In the genomic region with DNA sequence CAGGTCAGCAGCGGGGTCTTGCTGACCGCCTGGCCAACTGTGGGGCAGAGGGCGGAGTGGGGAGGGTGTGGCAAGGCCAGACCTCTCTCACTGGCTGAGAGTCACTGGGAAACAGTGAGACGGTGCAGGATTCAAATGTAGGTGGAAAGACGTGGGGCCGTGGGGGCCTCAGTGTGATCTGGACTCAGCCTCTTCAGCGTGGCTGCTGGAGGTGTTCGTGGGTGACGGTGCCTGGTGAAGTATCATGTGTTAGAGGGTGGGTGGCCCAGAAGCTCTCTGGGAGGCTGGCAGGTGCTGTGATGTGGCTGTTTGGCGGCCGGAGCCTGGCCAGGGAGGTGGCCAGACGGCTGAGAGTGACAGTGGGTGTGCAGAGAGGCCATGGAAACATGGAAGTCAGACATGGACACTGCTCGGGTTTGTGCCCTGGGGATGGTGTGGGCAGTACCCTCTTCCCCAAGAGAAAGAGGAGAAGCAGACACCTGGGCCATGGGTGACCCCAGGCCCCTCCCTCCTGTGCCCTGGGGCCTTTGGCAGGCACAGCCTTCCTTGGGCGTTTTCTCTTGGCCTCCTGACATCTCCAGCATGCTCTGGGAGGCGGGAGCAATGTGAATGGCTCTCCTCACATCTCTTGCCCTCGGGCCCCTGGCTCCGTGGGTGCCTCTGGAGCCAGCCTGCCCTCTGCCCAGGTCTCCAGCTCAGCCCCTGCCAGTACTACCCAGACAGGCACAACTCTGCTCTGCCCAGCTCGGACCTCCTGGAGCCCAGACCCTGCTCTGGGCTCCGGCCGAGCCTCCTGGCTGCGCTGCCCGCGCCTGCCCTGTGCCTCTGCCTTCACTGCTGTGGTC, we compare ENCODE assay signal across 23 cellular contexts. TPM values are rescaled to one million over a fixed set of nuclear protein-coding genes. Genes with fewer than 3 reads are reported as not detected.
DNase-seq lines count a peak whose midpoint lies in the region; ATAC-seq, FAIRE-seq and TF ChIP-seq lines count a peak whose summit lies in the region.
"Had no signal": no experiment of that assay in that cellular context is flagged by ENCODE, and none has a peak within 500 bp of the region (broad histone marks: within the 10 kb centered on the region; RNA-seq: fewer than 3 reads in every experiment).

No MANE protein-coding gene starts in this region.

- peak; percentile 39 for DNase-seq in NCI-H69 (lab: John Stamatoyannopoulos, UW)
- DNase-seq in cerebellar cortex (ENCODE audit: low spot score) = peak; percentile 31
- DNase-seq in kidney = peak; percentile 39
- peak; percentile 68 for DNase-seq in posterior vena cava (ENCODE audit: low spot score)
- no peak for DNase-seq in NOMO-1 treated with DMSO at 0.1 percent for 48 hours (lab: John Stamatoyannopoulos, UW; ENCODE audit: unreplicated experiment)
- no peak for DNase-seq in stimulated activated naive CD4-positive, alpha-beta T cell (lab: John Stamatoyannopoulos, UW)
- no peak for DNase-seq in MG63
- DNase-seq: activated CD4-positive, alpha-beta T cell treated with anti-CD3 and anti-CD28 coated beads for 48 hours; activated CD8-positive, alpha-beta memory T cell treated with anti-CD3 and anti-CD28 coated beads for 24 hours; activated T-cell treated with anti-CD3 and anti-CD28 coated beads, Interleukin-2, amount 50 U/mL, for 24 hours; NCI-H1436 treated with DMSO at 0.1 percent for 48 hours; NCI-H82; SHP77 had no signal

- peaks cover 5 to 10% of the 10 kb centered on the region in 2 donors for H3K36me3 ChIP-seq in kidney (ENCODE audit: control insufficient read depth in 1 of 2, insufficient read depth in 2 of 2, low read length in 2 of 2)
- no peaks in the 10 kb centered on the region; the same call in 1 of the 2 replicates for H3K36me3 ChIP-seq in MG63
- H3K36me3 ChIP-seq: HAP-1 had no signal

- H3K27me3 ChIP-seq in MG63 = no peaks in the 10 kb centered on the region

- ATAC-seq in GM21367 (IDR thresholded peaks at IDR 0.05; ENCODE audit: unreplicated experiment) = no peak

- no peak overlapping the region for H3K9ac ChIP-seq in kidney (ENCODE audit: low read length in 2 of 2)
- H3K9ac ChIP-seq: KMS-11 had no signal

- H3K4me3 ChIP-seq in kidney (ENCODE audit: low read length in 2 of 2) (no peak overlapping the region), MG63 (no peak overlapping the region)
- H3K4me3 ChIP-seq: adrenal gland, HAP-1, lung had no signal

- H3K4me1 ChIP-seq in kidney (ENCODE audit: control insufficient read depth in 1 of 2, insufficient read depth in 1 of 2, low read depth in 1 of 2, low read length in 2 of 2) = no peaks in the 10 kb centered on the region
- H3K4me1 ChIP-seq: adrenal gland had no signal

- H3K9me3 ChIP-seq in kidney (ENCODE audit: control insufficient read depth in 1 of 2, low read length in 2 of 2) (no peaks in the 10 kb centered on the region), MG63 (no peaks in the 10 kb centered on the region)
- H3K9me3 ChIP-seq: adrenal gland, HAP-1 had no signal

- no peak overlapping the region for H3K27ac ChIP-seq in kidney (ENCODE audit: low read depth in 2 of 2, low read length in 2 of 2)
- H3K27ac ChIP-seq: adrenal gland, C4-2B, KMS-11 had no signal

- TF ChIP-seq CTCF in kidney (IDR thresholded peaks at IDR 0.05; ENCODE audit: borderline replicate concordance, extremely low read depth, insufficient read depth) = no peak

- FAIRE-seq in kidney (lab: Jason Lieb, UNC) = no peak
- FAIRE-seq: bronchial epithelial cell, GM18507 had no signal

- intact Hi-C loops in kidney (cut with DNase I) (no loop called here), posterior vena cava (cut with DNase I) (no loop called here)

RNA-seq across cellular contexts. Expression of a gene that starts 10.1 kb away (rescaled TPM):
- total RNA-seq in kidney = 1.6 TPM
- 1.0 TPM for polyA plus RNA-seq in kidney (ENCODE audit: insufficient read depth, low read depth, low replicate concordance)
- total RNA-seq in posterior vena cava = 1 to 10 TPM in 1 of 2 donors, under 1 TPM in 1; 0.65 to 2.6 TPM
- not detected in 2 replicates for total RNA-seq in MG63 (2014; rRNA removed; shearing (Covaris generic); ENCODE audit: low replicate concordance)
- total RNA-seq: bronchial epithelial cell, OCI-LY7, progenitor cell of endocrine pancreas had no signal

RNA-seq across cellular contexts. Expression of a gene that starts 55.3 kb away (rescaled TPM):
- total RNA-seq in kidney = 40.5 TPM
- 8.8 TPM for polyA plus RNA-seq in kidney (ENCODE audit: insufficient read depth, low read depth, low replicate concordance)
- total RNA-seq in posterior vena cava = 10 to 100 TPM; 24.2 to 34.4 TPM
- total RNA-seq in MG63 (2014; rRNA removed; shearing (Covaris generic); ENCODE audit: low replicate concordance) = 1.3 and 2.6 TPM in 2 replicates

RNA-seq across cellular contexts. Expression of a gene that starts 55.5 kb away (rescaled TPM):
- total RNA-seq in kidney = 43.5 TPM
- 26.2 TPM for polyA plus RNA-seq in kidney (ENCODE audit: insufficient read depth, low read depth, low replicate concordance)
- total RNA-seq in posterior vena cava = 10 to 100 TPM; 15.9 to 19.2 TPM
- total RNA-seq in MG63 (2014; rRNA removed; shearing (Covaris generic); ENCODE audit: low replicate concordance) = 6.5 and 11.5 TPM in 2 replicates

Comparison
In these comparisons a context has a peak if more than half of its experiments do, and no peak if none do; other contexts are left out.
1. DNase-seq: peak in NCI-H69 (single experiment), cerebellar cortex (single experiment), kidney (single experiment) and posterior vena cava (single experiment); none in NOMO-1 treated with DMSO at 0.1 percent for 48 hours (single experiment), stimulated activated naive CD4-positive, alpha-beta T cell (0 of 6) and MG63 (single experiment).